Comparison of ENCODE assay signal across 30 cellular contexts in genomic region chr1:114238066-114238465, GRCh38.
"Had no signal": no experiment of that assay in that cellular context is flagged by ENCODE, and none has a peak within 500 bp of the region (broad histone marks: within the 10 kb centered on the region; RNA-seq: fewer than 3 reads in every experiment).

No MANE protein-coding gene starts in this region.

- H3K27ac ChIP-seq: brain microvascular endothelial cell, SJCRH30, SK-N-MC, VCaP had no signal

- H3K27ac Mint-ChIP-seq: activated CD4-positive, alpha-beta memory T cell treated with anti-CD3 and anti-CD28 coated beads, Interleukin-2, amount 10 ng/mL, durations not matched to agents 7 days and 5 days; activated CD8-positive, alpha-beta memory T cell treated with anti-CD3 and anti-CD28 coated beads, Interleukin-2, amount 10 ng/mL, durations not matched to agents 7 days and 5 days; activated naive CD8-positive, alpha-beta T cell treated with anti-CD3 and anti-CD28 coated beads for 36 hours; activated T-cell treated with anti-CD3 and anti-CD28 coated beads, Interleukin-2, amount 50 U/mL, for 72 hours; activated T-helper 17 cell treated with anti-CD3 and anti-CD28 coated beads, Interleukin-2, amount 50 U/mL, for 72 hours had no signal

- H3K4me1 ChIP-seq: SJCRH30 had no signal

- DNase-seq: activated CD4-positive, alpha-beta memory T cell treated with anti-CD3 and anti-CD28 coated beads, Interleukin-2, amount 10 ng/mL, durations not matched to agents 7 days and 5 days; activated CD4-positive, alpha-beta T cell treated with anti-CD3 and anti-CD28 coated beads for 1 hour; activated CD4-positive, alpha-beta T cell treated with anti-CD3 and anti-CD28 coated beads for 48 hours; activated CD4-positive, CD25-positive, alpha-beta regulatory T cell; activated CD8-positive, alpha-beta memory T cell treated with anti-CD3 and anti-CD28 coated beads for 24 hours; activated CD8-positive, alpha-beta memory T cell treated with anti-CD3 and anti-CD28 coated beads, Interleukin-2, amount 10 ng/mL, durations not matched to agents 7 days and 5 days; activated CD8-positive, alpha-beta memory T cell treated with anti-CD3 and anti-CD28 coated beads, Interleukin-2, amount 50 U/mL, for 48 hours; activated effector memory CD4-positive, alpha-beta T cell treated with anti-CD3 and anti-CD28 coated beads, Interleukin-2, amount 50 U/mL, for 16 hours; activated naive CD4-positive, alpha-beta T cell; activated naive CD4-positive, alpha-beta T cell treated with anti-CD3 and anti-CD28 coated beads, Interleukin-2, amount 50 U/mL, for 16 hours; activated naive CD8-positive, alpha-beta T cell treated with anti-CD3 and anti-CD28 coated beads for 36 hours; activated T-cell treated with anti-CD3 and anti-CD28 coated beads, Interleukin-2, amount 50 U/mL, for 1 hour; activated T-cell treated with anti-CD3 and anti-CD28 coated beads, Interleukin-2, amount 50 U/mL, for 72 hours; amniotic stem cell; aorta; brain microvascular endothelial cell; central memory CD4-positive, alpha-beta T cell; NCI-H1105; NCI-H1417 treated with DMSO at 0.1 percent for 48 hours; NCI-H1930; NCI-H2081 treated with DMSO at 0.1 percent for 48 hours; NCI-H345; NCI-H524 treated with DMSO at 0.1 percent for 48 hours; SHP77; SJCRH30 had no signal

- H3K4me3 ChIP-seq: K562, SJCRH30, SK-N-MC had no signal

- H3K36me3 ChIP-seq: brain microvascular endothelial cell, SJCRH30 had no signal

- FAIRE-seq: K562 had no signal

- H3K9me3 ChIP-seq: SJCRH30 had no signal

- H3K36me3 Mint-ChIP-seq: activated naive CD8-positive, alpha-beta T cell treated with anti-CD3 and anti-CD28 coated beads for 36 hours had no signal

- H3K27me3 Mint-ChIP-seq: activated naive CD8-positive, alpha-beta T cell treated with anti-CD3 and anti-CD28 coated beads for 36 hours; activated T-helper 17 cell treated with anti-CD3 and anti-CD28 coated beads, Interleukin-2, amount 50 U/mL, for 72 hours had no signal

- H3K9me3 Mint-ChIP-seq: activated T-helper 17 cell treated with anti-CD3 and anti-CD28 coated beads, Interleukin-2, amount 50 U/mL, for 72 hours had no signal

- H3K4me3 Mint-ChIP-seq: activated CD4-positive, alpha-beta memory T cell treated with anti-CD3 and anti-CD28 coated beads, Interleukin-2, amount 10 ng/mL, durations not matched to agents 7 days and 5 days; activated CD8-positive, alpha-beta memory T cell treated with anti-CD3 and anti-CD28 coated beads, Interleukin-2, amount 10 ng/mL, durations not matched to agents 7 days and 5 days; activated naive CD8-positive, alpha-beta T cell treated with anti-CD3 and anti-CD28 coated beads for 36 hours; activated T-cell treated with anti-CD3 and anti-CD28 coated beads, Interleukin-2, amount 50 U/mL, for 72 hours; activated T-helper 17 cell treated with anti-CD3 and anti-CD28 coated beads, Interleukin-2, amount 50 U/mL, for 72 hours had no signal

- H3K4me1 Mint-ChIP-seq: activated CD4-positive, alpha-beta memory T cell treated with anti-CD3 and anti-CD28 coated beads, Interleukin-2, amount 10 ng/mL, durations not matched to agents 7 days and 5 days; activated CD8-positive, alpha-beta memory T cell treated with anti-CD3 and anti-CD28 coated beads, Interleukin-2, amount 10 ng/mL, durations not matched to agents 7 days and 5 days; activated T-helper 17 cell treated with anti-CD3 and anti-CD28 coated beads, Interleukin-2, amount 50 U/mL, for 72 hours had no signal

- H3K27me3 ChIP-seq: brain microvascular endothelial cell had no signal

- ATAC-seq: activated CD8-positive, alpha-beta memory T cell treated with anti-CD3 and anti-CD28 coated beads, Interleukin-2, amount 10 ng/mL, durations not matched to agents 7 days and 5 days; activated T-cell treated with anti-CD3 and anti-CD28 coated beads, Interleukin-2, amount 50 U/mL, for 72 hours; activated T-helper 17 cell treated with anti-CD3 and anti-CD28 coated beads, Interleukin-2, amount 50 U/mL, for 72 hours; K562; Panc1 had no signal
